Comparison of ENCODE assay signal across 8 cellular contexts in the genomic region with DNA sequence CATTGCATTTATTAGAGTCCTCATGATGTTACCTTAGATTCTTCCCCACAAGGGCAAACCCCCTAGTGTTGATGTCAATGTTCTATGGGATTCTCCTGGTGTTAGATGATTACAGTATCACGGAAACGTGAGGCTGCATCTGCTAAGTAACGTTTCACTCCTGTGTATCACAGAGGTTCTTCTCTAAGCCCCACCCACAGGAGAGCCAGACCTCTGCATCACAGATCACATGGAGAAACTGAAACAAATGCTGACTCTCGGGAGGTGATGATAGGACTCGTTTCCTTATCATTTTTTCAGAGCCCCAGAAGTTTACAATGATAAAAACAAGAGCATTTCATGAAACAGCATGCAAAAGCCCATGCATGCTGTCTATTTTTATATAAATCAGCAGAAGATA.
A peak's percentile ranks its signal among the peaks of the same experiment; 100 is the strongest.
DNase-seq lines count a peak whose midpoint lies in the region; ATAC-seq and TF ChIP-seq lines count a peak whose summit lies in the region.

No MANE protein-coding gene starts in this region.

- 28 to 32% methylated on average over 5 of the region's 5 CpGs for WGBS in gastroesophageal sphincter (ENCODE audit: low coverage in 1 of 2), 2 donors

- no peaks in the 10 kb centered on the region for H3K9me3 ChIP-seq in CD4-positive, alpha-beta memory T cell (ENCODE audit: control insufficient read depth in 1 of 2, low read length in 2 of 2)
- no peaks in the 10 kb centered on the region for H3K9me3 ChIP-seq in gastroesophageal sphincter

- POLR2A ChIA-PET in CD4-positive, alpha-beta memory T cell (lab: Charles Lee; ENCODE audit: partially characterized antibody): no interaction called here

- H3K27me3 Mint-ChIP-seq in CD4-positive, alpha-beta memory T cell: peaks cover 3 to 6% of the 10 kb centered on the region in 2 donors
- H3K27me3 Mint-ChIP-seq in activated T-cell treated with anti-CD3 and anti-CD28 coated beads, Interleukin-2, amount 50 U/mL, for 72 hours (ENCODE audit: low read depth): peaks cover 21% of the 10 kb centered on the region

- DNase-seq in CD4-positive, alpha-beta memory T cell: peak; percentile 49 to 72 (median 53)
- DNase-seq in activated T-cell treated with anti-CD3 and anti-CD28 coated beads, Interleukin-2, amount 50 U/mL, for 72 hours: peak; percentile 59 to 68
- peak; percentile 20 to 41 (median 28) for DNase-seq in stimulated activated CD4-positive, alpha-beta T cell treated with anti-CD3 and anti-CD28 coated beads, TNF-alpha, amount 100 ng/mL, for 48 hours (ENCODE audit: low read depth in 3 of 3)
- DNase-seq in HK-2 (ENCODE audit: unreplicated experiment) (no peak), NCI-H1436 (lab: John Stamatoyannopoulos, UW) (no peak)

- peak overlapping the region; percentile 85 to 96 (median 89) for H3K4me3 Mint-ChIP-seq in CD4-positive, alpha-beta memory T cell
- H3K4me3 Mint-ChIP-seq in activated T-cell treated with anti-CD3 and anti-CD28 coated beads, Interleukin-2, amount 50 U/mL, for 72 hours: peak overlapping the region; percentile 81 to 99

- no peaks in the 10 kb centered on the region for H3K36me3 ChIP-seq in CD4-positive, alpha-beta memory T cell (ENCODE audit: insufficient read depth, low read length)
- no peaks in the 10 kb centered on the region for H3K36me3 ChIP-seq in gastroesophageal sphincter

- TF ChIP-seq CTCF in gastroesophageal sphincter (IDR thresholded peaks at IDR 0.05): no peak

- CTCF ChIA-PET in CD4-positive, alpha-beta memory T cell (lab: Charles Lee; ENCODE audit: partially characterized antibody): no interaction called here

- H3K27ac Mint-ChIP-seq in CD4-positive, alpha-beta memory T cell: peak overlapping the region; percentile 77 to 94 (median 84)
- peak overlapping the region; percentile 99 for H3K27ac Mint-ChIP-seq in activated T-cell treated with anti-CD3 and anti-CD28 coated beads, Interleukin-2, amount 50 U/mL, for 72 hours

- peaks cover 5% of the 10 kb centered on the region in 2 donors for H3K36me3 Mint-ChIP-seq in CD4-positive, alpha-beta memory T cell
- H3K36me3 Mint-ChIP-seq in activated T-cell treated with anti-CD3 and anti-CD28 coated beads, Interleukin-2, amount 50 U/mL, for 72 hours (ENCODE audit: insufficient read depth in 2 of 2): peaks cover 4 to 10% of the 10 kb centered on the region in 2 donors

- peaks cover 3 to 10% (median 6%) of the 10 kb centered on the region in 8 donors for H3K9me3 Mint-ChIP-seq in CD4-positive, alpha-beta memory T cell
- H3K9me3 Mint-ChIP-seq in activated T-cell treated with anti-CD3 and anti-CD28 coated beads, Interleukin-2, amount 50 U/mL, for 72 hours: peaks cover 4 to 6% of the 10 kb centered on the region in 2 donors

- peak overlapping the region; percentile 43 for H3K27ac ChIP-seq in CD4-positive, alpha-beta memory T cell (ENCODE audit: low read depth, low read length)
- no peak overlapping the region for H3K27ac ChIP-seq in gastroesophageal sphincter

- H3K4me1 Mint-ChIP-seq in CD4-positive, alpha-beta memory T cell: peaks cover 27 to 33% (median 31%) of the 10 kb centered on the region in 4 donors
- peaks cover 58% of the 10 kb centered on the region for H3K4me1 Mint-ChIP-seq in activated T-cell treated with anti-CD3 and anti-CD28 coated beads, Interleukin-2, amount 50 U/mL, for 72 hours (ENCODE audit: low read depth)

- H3K27me3 ChIP-seq in CD4-positive, alpha-beta memory T cell (ENCODE audit: insufficient read depth, low read length): no peaks in the 10 kb centered on the region
- H3K27me3 ChIP-seq in gastroesophageal sphincter: peaks cover 25% of the 10 kb centered on the region

- no peak for TF ChIP-seq POLR2A in gastroesophageal sphincter (IDR thresholded peaks at IDR 0.05)

- peaks cover 27% of the 10 kb centered on the region for H3K4me1 ChIP-seq in CD4-positive, alpha-beta memory T cell (ENCODE audit: insufficient read depth, low read length)
- peaks cover 0 to 6% (median 0%) of the 10 kb centered on the region in 3 donors for H3K4me1 ChIP-seq in gastroesophageal sphincter

- ATAC-seq in GM21360 (IDR thresholded peaks at IDR 0.05; ENCODE audit: unreplicated experiment): peak; percentile 73
- peak; percentile 54 for ATAC-seq in HG03469 (IDR thresholded peaks at IDR 0.05; ENCODE audit: unreplicated experiment)
- peak; percentile 73 to 76 for ATAC-seq in activated T-cell treated with anti-CD3 and anti-CD28 coated beads, Interleukin-2, amount 50 U/mL, for 72 hours (replicated peaks in 1 of 2)
- ATAC-seq in gastroesophageal sphincter: no peak

- no peak for TF ChIP-seq EP300 in gastroesophageal sphincter (IDR thresholded peaks at IDR 0.05)

- peak overlapping the region in 1 of 2 donors; percentile 48 for H3K4me3 ChIP-seq in CD4-positive, alpha-beta memory T cell (ENCODE audit: low read length in 2 of 2)
- no peak overlapping the region for H3K4me3 ChIP-seq in gastroesophageal sphincter

- intact Hi-C loops in CD4-positive, alpha-beta memory T cell (cut with micrococcal nuclease): no loop called here

Comparison
In these comparisons a context has a peak if more than half of its experiments do, and no peak if none do; other contexts are left out.
1. DNase-seq: peak in CD4-positive, alpha-beta memory T cell (5 of 5), activated T-cell treated with anti-CD3 and anti-CD28 coated beads, Interleukin-2, amount 50 U/mL, for 72 hours (2 of 2) and stimulated activated CD4-positive, alpha-beta T cell treated with anti-CD3 and anti-CD28 coated beads, TNF-alpha, amount 100 ng/mL, for 48 hours (3 of 3); none in HK-2 (single experiment) and NCI-H1436 (single experiment).